In genomic region chr19:30898353-30899103, GRCh38 we compare ENCODE assay signal across 15 cellular contexts.
"Had no signal": no experiment of that assay in that cellular context is flagged by ENCODE, and none has a peak within 500 bp of the region (broad histone marks: within the 10 kb centered on the region; RNA-seq: fewer than 3 reads in every experiment).

No MANE protein-coding gene starts in this region.

- H3K9ac ChIP-seq: neural progenitor cell had no signal

- H3K27ac ChIP-seq: neural progenitor cell, prostate gland, right atrium auricular region, skin epidermis, suprapubic skin, WERI-Rb-1 had no signal

- H3K27ac Mint-ChIP-seq: activated naive CD4-positive, alpha-beta T cell treated with anti-CD3 and anti-CD28 coated beads, Interleukin-2, amount 50 U/mL, for 72 hours; effector memory CD8-positive, alpha-beta T cell; memory B cell; naive B cell; neural progenitor cell; type B pancreatic cell had no signal

- ATAC-seq: activated naive CD4-positive, alpha-beta T cell treated with anti-CD3 and anti-CD28 coated beads, Interleukin-2, amount 50 U/mL, for 72 hours; effector memory CD8-positive, alpha-beta T cell; mucosa of descending colon; stimulated activated naive CD8-positive, alpha-beta T cell treated with anti-CD3 and anti-CD28 coated beads, Interleukin-15, amount 100 ng/mL, for 72 hours had no signal

- H3K36me3 Mint-ChIP-seq: activated naive CD4-positive, alpha-beta T cell treated with anti-CD3 and anti-CD28 coated beads, Interleukin-2, amount 50 U/mL, for 72 hours; memory B cell; naive B cell; neural progenitor cell; type B pancreatic cell had no signal

- H3K4me2 ChIP-seq: neural progenitor cell had no signal

- H3K27me3 Mint-ChIP-seq: memory B cell, naive B cell had no signal

- H3K9me3 ChIP-seq: mucosa of descending colon, prostate gland, right atrium auricular region, suprapubic skin had no signal

- H3K4me1 Mint-ChIP-seq: memory B cell; naive B cell; stimulated activated naive CD8-positive, alpha-beta T cell treated with anti-CD3 and anti-CD28 coated beads, Interleukin-15, amount 100 ng/mL, for 72 hours had no signal

- DNase-seq: activated CD4-positive, alpha-beta T cell treated with anti-CD3 and anti-CD28 coated beads, Interleukin-2, amount 50 U/mL, for 4 hours; activated gamma-delta T cell; effector memory CD8-positive, alpha-beta T cell; mucosa of descending colon; naive B cell; stimulated activated naive CD8-positive, alpha-beta T cell treated with anti-CD3 and anti-CD28 coated beads, Interleukin-15, amount 100 ng/mL, for 72 hours; WERI-Rb-1 had no signal

- H3K4me1 ChIP-seq: prostate gland, suprapubic skin had no signal

- H3K9me3 Mint-ChIP-seq: activated naive CD4-positive, alpha-beta T cell treated with anti-CD3 and anti-CD28 coated beads, Interleukin-2, amount 50 U/mL, for 72 hours; effector memory CD8-positive, alpha-beta T cell; naive B cell; neural progenitor cell; stimulated activated naive CD8-positive, alpha-beta T cell treated with anti-CD3 and anti-CD28 coated beads, Interleukin-15, amount 100 ng/mL, for 72 hours; type B pancreatic cell had no signal

- H3K27me3 ChIP-seq: neural progenitor cell, right atrium auricular region, suprapubic skin had no signal

- H3K4me3 Mint-ChIP-seq: effector memory CD8-positive, alpha-beta T cell; memory B cell; neural progenitor cell; stimulated activated naive CD8-positive, alpha-beta T cell treated with anti-CD3 and anti-CD28 coated beads, Interleukin-15, amount 100 ng/mL, for 72 hours; type B pancreatic cell had no signal

- H3K36me3 ChIP-seq: neural progenitor cell, prostate gland, right atrium auricular region, suprapubic skin, WERI-Rb-1 had no signal

- H3K4me3 ChIP-seq: mucosa of descending colon, neural progenitor cell, prostate gland, right atrium auricular region, skin epidermis, suprapubic skin had no signal

- H2AFZ ChIP-seq: neural progenitor cell had no signal
